Comparison of ENCODE assay signal across 11 cellular contexts in genomic region chr2:156380117-156380645, GRCh38. TPM values are rescaled to one million over a fixed set of nuclear protein-coding genes. Genes with fewer than 3 reads are reported as not detected.
DNase-seq lines count a peak whose midpoint lies in the region; ATAC-seq, FAIRE-seq and TF ChIP-seq lines count a peak whose summit lies in the region.
"Had no signal": no experiment of that assay in that cellular context is flagged by ENCODE, and none has a peak within 500 bp of the region (broad histone marks: within the 10 kb centered on the region; RNA-seq: fewer than 3 reads in every experiment).

No MANE protein-coding gene starts in this region.

- H3K4me2 ChIP-seq in GM12878 (ENCODE audit: control insufficient read depth, insufficient read depth), result 0 out of 2 replicates have a peak overlapping the region, but pooled peaks have one; percentile 31
- H3K4me2 ChIP-seq in HepG2 (ENCODE audit: low read depth, low read length), result no peak overlapping the region

- BruUV-seq in GM12878 (replicated peaks; lab: Mats Ljungman, UMichigan) (no TSS peak), HepG2 (replicated peaks; lab: Mats Ljungman, UMichigan) (no TSS peak)

- H3K27ac ChIP-seq in GM12878 (ENCODE audit: control insufficient read depth, insufficient read depth), result no peak overlapping the region
- no peak overlapping the region for H3K27ac ChIP-seq in HepG2 (ENCODE audit: extremely low read length, insufficient read depth, low read length)

- TF ChIP-seq RAD21 in GM12878 (IDR thresholded peaks at IDR 0.05; ENCODE audit: insufficient read depth, low read depth, low read length) (no peak), HepG2 (CRISPR knock-in tag; IDR thresholded peaks at IDR 0.05) (no peak)

- ATAC-seq in GM18511 (IDR thresholded peaks at IDR 0.05; ENCODE audit: unreplicated experiment), result peak; percentile 92
- ATAC-seq in GM21447 (IDR thresholded peaks at IDR 0.05; ENCODE audit: unreplicated experiment), result peak; percentile 96
- ATAC-seq in HG03135 (IDR thresholded peaks at IDR 0.05; ENCODE audit: unreplicated experiment), result peak; percentile 86
- ATAC-seq in GM12878, result peak; percentile 92
- ATAC-seq in HepG2, result no peak

- TF ChIP-seq EP300 in GM12878 (IDR thresholded peaks at IDR 0.05; ENCODE audit: borderline replicate concordance in 1 of 2, control insufficient read depth in 1 of 2, low read depth in 2 of 2, low read length in 2 of 2), result no peak
- TF ChIP-seq EP300 in HepG2 (IDR thresholded peaks at IDR 0.05; ENCODE audit: low read depth in 2 of 2, low read length in 2 of 2), result no peak
- TF ChIP-seq EP300 in HepG2 (CRISPR knock-in tag; IDR thresholded peaks at IDR 0.05; ENCODE audit: borderline replicate concordance), result no peak

- H3K4me1 ChIP-seq in GM12878 (ENCODE audit: control insufficient read depth, insufficient read depth, low read length), result peaks cover 12% of the 10 kb centered on the region
- no peaks in the 10 kb centered on the region for H3K4me1 ChIP-seq in BE2C
- no peaks in the 10 kb centered on the region for H3K4me1 ChIP-seq in HepG2 (ENCODE audit: insufficient read depth, low read length)

- CTCF ChIA-PET in GM12878 (lab: Yijun Ruan, JAX), result interaction anchor here (0.7 to 1.6 kb wide), 3 partner anchors 11 to 106 kb away, joined by 3 to 4 read pairs (median 3); no protein-coding TSS in a partner anchor
- CTCF ChIA-PET in HepG2 (lab: Yijun Ruan, JAX; ENCODE audit: low intra/inter-chr PET ratio, low total read pairs), result no interaction called here

- H3K9ac ChIP-seq in GM12878 (ENCODE audit: control insufficient read depth, insufficient read depth, low read length) (no peak overlapping the region), HepG2 (ENCODE audit: insufficient read depth, low read depth, low read length) (no peak overlapping the region)

- in situ Hi-C loops in GM12878 (cut with MboI), result no loop called here
- in situ Hi-C loops in HepG2 (cut with HindIII; ENCODE audit: extremely low pct_ligation_motif_present, low pct_unique_long_range_greater_than_20kb), result no loop called here

- H3K36me3 ChIP-seq in GM12878 (ENCODE audit: control insufficient read depth in 2 of 2, insufficient read depth in 2 of 2, low read length in 1 of 2) (no peaks in the 10 kb centered on the region), BE2C (no peaks in the 10 kb centered on the region), HepG2 (replicated peaks in 1 of 2; ENCODE audit: control insufficient read depth in 1 of 2, insufficient read depth in 2 of 2, low read length in 2 of 2) (no peaks in the 10 kb centered on the region)

- no peak overlapping the region for H2AFZ ChIP-seq in GM12878 (ENCODE audit: control insufficient read depth, low read depth, low read length)
- no peak overlapping the region for H2AFZ ChIP-seq in HepG2 (ENCODE audit: low read length)

- peak; percentile 45 for DNase-seq in GM12878 (ENCODE audit: low read depth, low spot score)
- no peak for DNase-seq in NCI-H1417 (lab: John Stamatoyannopoulos, UW)
- DNase-seq in BE2C, result no peak
- no peak for DNase-seq in DMS153 (lab: John Stamatoyannopoulos, UW)
- no peak for DNase-seq in HepG2 (ENCODE audit: low spot score)
- DNase-seq: HFFc6, NCI-H2171 had no signal

- H3K4me3 ChIP-seq in GM12878 (no peak overlapping the region), BE2C (ENCODE audit: low read depth, low read length) (no peak overlapping the region), HepG2 (replicated peaks in 1 of 3; ENCODE audit: insufficient read depth in 1 of 3, low read depth in 2 of 3, low read length in 3 of 3) (no peak overlapping the region)

- intact Hi-C loops in GM12878 (cut with micrococcal nuclease; ENCODE audit: unreplicated experiment), result loop anchor here (1.0 to 2.0 kb wide), 2 partner anchors 20 to 37 kb away; no protein-coding TSS in a partner anchor
- intact Hi-C loops in HepG2 (cut with micrococcal nuclease; ENCODE audit: unreplicated experiment), result no loop called here

- TF ChIP-seq CTCF in GM12878 (IDR thresholded peaks at IDR 0.05 in 2 of 3, conservative IDR thresholded peaks at IDR 0.05 in 1 of 3; ENCODE audit: control insufficient read depth in 2 of 3, extremely low read depth in 1 of 3, insufficient read depth in 1 of 3, low read depth in 3 of 3, low read length in 3 of 3) (no peak), BE2C (IDR thresholded peaks at IDR 0.05; ENCODE audit: low read depth, low read length) (no peak), HepG2 (CRISPR knock-in tag; IDR thresholded peaks at IDR 0.05) (no peak)

- SMC1A ChIA-PET in GM12878 (lab: Charles Lee; ENCODE audit: uncharacterized antibody, unreplicated experiment), result interaction anchor here (0.8 to 3.9 kb wide), 5 partner anchors 16 to 161 kb away, joined by 3 to 13 read pairs (median 5); no protein-coding TSS in a partner anchor

- TF ChIP-seq POLR2A in GM12878 (IDR thresholded peaks at IDR 0.05; ENCODE audit: low read depth, low read length) (no peak), HepG2 (IDR thresholded peaks at IDR 0.05; ENCODE audit: insufficient read depth in 1 of 2, low read depth in 2 of 2, low read length in 2 of 2) (no peak)

- 0% methylated on average over 1 of the region's 1 CpG for WGBS in GM12878 (ENCODE audit: insufficient coverage, insufficient replicate concordance, low lambda C conversion rate, missing lambda C conversion rate)
- 6% methylated on average over 1 of the region's 1 CpG for WGBS in HepG2 (ENCODE audit: low lambda C conversion rate)

- H3K9me3 ChIP-seq in GM12878 (replicated peaks; ENCODE audit: control insufficient read depth, insufficient read depth, low read length) (peaks cover 2% of the 10 kb centered on the region; the same call in 1 of the 3 replicates), BE2C (no peaks in the 10 kb centered on the region), HepG2 (ENCODE audit: low read length) (peaks cover 4% of the 10 kb centered on the region; the same call in 1 of the 2 replicates)

- POLR2A ChIA-PET in GM12878 (lab: Charles Lee), result interaction anchor here (0.6 to 1.4 kb wide), 5 partner anchors 14 to 442 kb away, joined by 3 to 4 read pairs (median 3); no protein-coding TSS in a partner anchor
- POLR2A ChIA-PET in HepG2 (lab: Yijun Ruan, JAX), result no interaction called here

- RAD21 ChIA-PET in GM12878 (lab: Charles Lee; ENCODE audit: unreplicated experiment), result interaction anchor here (1.4 to 1.7 kb wide), 2 partner anchors 37 to 45 kb away, joined by 5 to 7 read pairs; no protein-coding TSS in a partner anchor

- FAIRE-seq in GM12878 (lab: Jason Lieb, UNC) (peak; percentile 64), HepG2 (lab: Jason Lieb, UNC) (no peak)
- FAIRE-seq: frontal cortex had no signal

- no peaks in the 10 kb centered on the region for H3K27me3 ChIP-seq in GM12878 (replicated peaks in 1 of 2; ENCODE audit: control insufficient read depth in 2 of 2, insufficient read depth in 2 of 2, low read length in 1 of 2)
- no peaks in the 10 kb centered on the region for H3K27me3 ChIP-seq in BE2C
- H3K27me3 ChIP-seq in HepG2 (ENCODE audit: control insufficient read depth in 1 of 2, insufficient read depth in 2 of 2, low read length in 2 of 2), result no peaks in the 10 kb centered on the region; a peak in 1 of 5 replicates

- H3K79me2 ChIP-seq in GM12878 (ENCODE audit: control insufficient read depth, insufficient read depth, low read length) (no peaks in the 10 kb centered on the region), HepG2 (ENCODE audit: insufficient read depth, low read length) (no peaks in the 10 kb centered on the region)

- H4K20me1 ChIP-seq in GM12878 (ENCODE audit: control insufficient read depth, insufficient read depth), result no peaks in the 10 kb centered on the region
- H4K20me1 ChIP-seq in HepG2 (ENCODE audit: insufficient read depth, low read length), result no peaks in the 10 kb centered on the region

RNA-seq across cellular contexts. Expression of gene NR4A2, which starts 47.7 kb away (rescaled TPM):
- 3.3 and 5.1 TPM in 2 replicates for total RNA-seq in GM12878 (2013; cell fraction: nucleolus; rRNA removed)
- total RNA-seq in GM12878 (2014; rRNA removed) (0.44 and 0.68 TPM in 2 replicates), GM12878 (2014; rRNA removed; fragmentation: Illumina TruSeq; extraction: Trizol) (0.41 and 0.49 TPM in 2 replicates), GM12878 (2021) (1.4 TPM in 2 replicates), HepG2 (2016; rRNA removed; fragmentation: Illumina TruSeq; extraction: Trizol) (not detected in 2 replicates)
- polyA plus RNA-seq in GM12878 (2011; ENCODE audit: low read depth), result 0.35 TPM
- polyA plus RNA-seq in GM12878 (2011; rRNA removed) (3.4 and 4.0 TPM in 2 replicates), GM12878 (2014; fragmentation: Illumina TruSeq; extraction: Trizol) (0.91 and 1.3 TPM in 2 replicates), GM12878 (2014; fragmentation: Nextera tagmentation; extraction: Ambion mirVana) (under 1 TPM; 0.40 to 0.42 TPM), GM12878 (2014; rRNA removed) (0.70 and 0.71 TPM in 2 replicates), GM12878 (2016; fragmentation: Nextera tagmentation; extraction: Ambion mirVana) (under 1 TPM; 0.15 to 0.45 TPM), HepG2 (2011; rRNA removed) (0.13 TPM in 1 of 2 replicates, not detected in the other)
- 3.2 TPM in 2 replicates for polyA plus RNA-seq in GM12878 (2011; cell fraction: cytosol; rRNA removed)
- 16.2 and 18.4 TPM in 2 replicates for polyA plus RNA-seq in GM12878 (2011; cell fraction: nucleus; rRNA removed)
- polyA plus RNA-seq in GM12878 (2012), result 0.66 and 2.4 TPM in 2 replicates
- polyA minus RNA-seq in GM12878 (2011; rRNA and poly(A)+ RNA removed), result 3.4 and 4.8 TPM in 2 replicates
- polyA minus RNA-seq in GM12878 (2011; cell fraction: cytosol; rRNA and poly(A)+ RNA removed), result 2.5 and 3.1 TPM in 2 replicates
- polyA minus RNA-seq in GM12878 (2011; cell fraction: nucleus; rRNA and poly(A)+ RNA removed), result 11.5 and 16.0 TPM in 2 replicates
- polyA plus RNA-seq in BE2C (2012; ENCODE audit: insufficient read depth, insufficient read length, low read depth), result not detected
- not detected in 2 replicates for total RNA-seq in HepG2 (2016; cell fraction: cytosol; rRNA removed; fragmentation: Illumina TruSeq; extraction: Trizol; ENCODE audit: low read depth)
- not detected in 2 replicates for total RNA-seq in HepG2 (2016; cell fraction: insoluble cytoplasmic fraction; rRNA removed; fragmentation: Illumina TruSeq; extraction: Trizol)
- total RNA-seq in HepG2 (2016; cell fraction: membrane; rRNA removed; fragmentation: Illumina TruSeq; extraction: Trizol), result 0.03 TPM in 1 of 2 replicates, not detected in the other
- not detected in 2 replicates for total RNA-seq in HepG2 (2016; cell fraction: nucleus; rRNA removed; fragmentation: Illumina TruSeq; extraction: Trizol)
- not detected in 2 replicates for polyA plus RNA-seq in HepG2 (2011; cell fraction: cytosol; rRNA removed)
- 0.14 and 0.27 TPM in 2 replicates for polyA plus RNA-seq in HepG2 (2011; cell fraction: nucleus; rRNA removed)
- 0.07 TPM in 1 of 2 replicates, not detected in the other for polyA plus RNA-seq in HepG2 (2012)
- not detected in 2 replicates for polyA plus RNA-seq in HepG2 (2016; cell fraction: cytosol; fragmentation: Illumina TruSeq; extraction: Trizol; ENCODE audit: low read depth)
- polyA plus RNA-seq in HepG2 (2016; cell fraction: insoluble cytoplasmic fraction; fragmentation: Illumina TruSeq; extraction: Trizol; ENCODE audit: low read depth), result not detected in 2 replicates
- polyA plus RNA-seq in HepG2 (2016; cell fraction: membrane; fragmentation: Illumina TruSeq; extraction: Trizol; ENCODE audit: low read depth), result not detected in 2 replicates
- polyA plus RNA-seq in HepG2 (2016; cell fraction: nucleus; fragmentation: Illumina TruSeq; extraction: Trizol; ENCODE audit: insufficient read depth, low read depth), result 0.13 and 0.21 TPM in 2 replicates
- 9.7 TPM in 1 of 2 replicates, not detected in the other for polyA minus RNA-seq in HepG2 (2011; rRNA and poly(A)+ RNA removed; ENCODE audit: low replicate concordance)
- 0.20 TPM in 1 of 2 replicates, not detected in the other for polyA minus RNA-seq in HepG2 (2011; cell fraction: cytosol; rRNA and poly(A)+ RNA removed)
- polyA minus RNA-seq in HepG2 (2011; cell fraction: nucleus; rRNA and poly(A)+ RNA removed), result 0.99 TPM in 1 of 2 replicates, not detected in the other

RNA-seq across cellular contexts. Expression of gene GPD2, which starts 56.0 kb away (rescaled TPM):
- total RNA-seq in GM12878 (2013; cell fraction: nucleolus; rRNA removed), result 64.3 and 66.5 TPM in 2 replicates
- total RNA-seq in GM12878 (2014; rRNA removed), result 45.5 and 53.7 TPM in 2 replicates
- total RNA-seq in GM12878 (2014; rRNA removed; fragmentation: Illumina TruSeq; extraction: Trizol), result 61.6 and 62.5 TPM in 2 replicates
- total RNA-seq in GM12878 (2021), result 45.1 and 47.0 TPM in 2 replicates
- 5.9 TPM for polyA plus RNA-seq in GM12878 (2011; ENCODE audit: low read depth)
- 37.9 and 53.3 TPM in 2 replicates for polyA plus RNA-seq in GM12878 (2011; rRNA removed)
- polyA plus RNA-seq in GM12878 (2011; cell fraction: cytosol; rRNA removed), result 22.0 and 24.7 TPM in 2 replicates
- polyA plus RNA-seq in GM12878 (2011; cell fraction: nucleus; rRNA removed), result 33.9 and 42.6 TPM in 2 replicates
- polyA plus RNA-seq in GM12878 (2012), result 10.0 and 20.6 TPM in 2 replicates
- 73.5 and 106 TPM in 2 replicates for polyA plus RNA-seq in GM12878 (2014; fragmentation: Illumina TruSeq; extraction: Trizol)
- polyA plus RNA-seq in GM12878 (2014; fragmentation: Nextera tagmentation; extraction: Ambion mirVana), result 10 to 100 TPM; 10.0 to 10.5 TPM
- 21.4 and 28.4 TPM in 2 replicates for polyA plus RNA-seq in GM12878 (2014; rRNA removed)
- 10 to 100 TPM; 41.8 to 49.5 TPM for polyA plus RNA-seq in GM12878 (2016; fragmentation: Nextera tagmentation; extraction: Ambion mirVana)
- polyA minus RNA-seq in GM12878 (2011; rRNA and poly(A)+ RNA removed), result 106 and 134 TPM in 2 replicates
- 32.6 and 40.4 TPM in 2 replicates for polyA minus RNA-seq in GM12878 (2011; cell fraction: cytosol; rRNA and poly(A)+ RNA removed)
- polyA minus RNA-seq in GM12878 (2011; cell fraction: nucleus; rRNA and poly(A)+ RNA removed), result 36.8 and 50.2 TPM in 2 replicates
- 1.5 TPM for polyA plus RNA-seq in BE2C (2012; ENCODE audit: insufficient read depth, insufficient read length, low read depth)
- total RNA-seq in HepG2 (2016; rRNA removed; fragmentation: Illumina TruSeq; extraction: Trizol), result 0.65 TPM in 1 of 2 replicates, not detected in the other
- not detected in 2 replicates for total RNA-seq in HepG2 (2016; cell fraction: cytosol; rRNA removed; fragmentation: Illumina TruSeq; extraction: Trizol; ENCODE audit: low read depth)
- not detected in 2 replicates for total RNA-seq in HepG2 (2016; cell fraction: insoluble cytoplasmic fraction; rRNA removed; fragmentation: Illumina TruSeq; extraction: Trizol)
- not detected in 2 replicates for total RNA-seq in HepG2 (2016; cell fraction: membrane; rRNA removed; fragmentation: Illumina TruSeq; extraction: Trizol)
- not detected in 2 replicates for total RNA-seq in HepG2 (2016; cell fraction: nucleus; rRNA removed; fragmentation: Illumina TruSeq; extraction: Trizol)
- not detected in 2 replicates for polyA plus RNA-seq in HepG2 (2011; rRNA removed)
- polyA plus RNA-seq in HepG2 (2011; cell fraction: cytosol; rRNA removed), result not detected in 2 replicates
- polyA plus RNA-seq in HepG2 (2011; cell fraction: nucleus; rRNA removed), result not detected in 2 replicates
- not detected in 2 replicates for polyA plus RNA-seq in HepG2 (2012)
- polyA plus RNA-seq in HepG2 (2016; cell fraction: cytosol; fragmentation: Illumina TruSeq; extraction: Trizol; ENCODE audit: low read depth), result not detected in 2 replicates
- not detected in 2 replicates for polyA plus RNA-seq in HepG2 (2016; cell fraction: insoluble cytoplasmic fraction; fragmentation: Illumina TruSeq; extraction: Trizol; ENCODE audit: low read depth)
- polyA plus RNA-seq in HepG2 (2016; cell fraction: membrane; fragmentation: Illumina TruSeq; extraction: Trizol; ENCODE audit: low read depth), result not detected in 2 replicates
- polyA plus RNA-seq in HepG2 (2016; cell fraction: nucleus; fragmentation: Illumina TruSeq; extraction: Trizol; ENCODE audit: insufficient read depth, low read depth), result not detected in 2 replicates
- polyA minus RNA-seq in HepG2 (2011; rRNA and poly(A)+ RNA removed; ENCODE audit: low replicate concordance), result 64.3 TPM in 1 of 2 replicates, not detected in the other
- polyA minus RNA-seq in HepG2 (2011; cell fraction: cytosol; rRNA and poly(A)+ RNA removed), result 0.30 and 0.35 TPM in 2 replicates
- 0.12 and 0.26 TPM in 2 replicates for polyA minus RNA-seq in HepG2 (2011; cell fraction: nucleus; rRNA and poly(A)+ RNA removed)

Comparison
In these comparisons a context has a peak if more than half of its experiments do, and no peak if none do; other contexts are left out.
1. RNA of gene GPD2, which starts 56.0 kb away (total RNA-seq): 45.1 to 66.5 TPM in GM12878; 0.65 TPM in HepG2; every median in the first group is over 10 times any median in the second.